ENCODE assay signal across 1 cellular context in genomic region chr2:98606431-98606830, GRCh38.
TF ChIP-seq lines count a peak whose summit lies in the region.

No MANE protein-coding gene starts in this region.

TF ChIP-seq in A549, 52 proteins besides CTCF, POLR2A, EP300 and RAD21 (continued from another document):
- TF ChIP-seq ATOH8 (CRISPR knock-in tag; IDR thresholded peaks at IDR 0.05; ENCODE audit: low read depth), result no peak
- TF ChIP-seq, protein P1, sequence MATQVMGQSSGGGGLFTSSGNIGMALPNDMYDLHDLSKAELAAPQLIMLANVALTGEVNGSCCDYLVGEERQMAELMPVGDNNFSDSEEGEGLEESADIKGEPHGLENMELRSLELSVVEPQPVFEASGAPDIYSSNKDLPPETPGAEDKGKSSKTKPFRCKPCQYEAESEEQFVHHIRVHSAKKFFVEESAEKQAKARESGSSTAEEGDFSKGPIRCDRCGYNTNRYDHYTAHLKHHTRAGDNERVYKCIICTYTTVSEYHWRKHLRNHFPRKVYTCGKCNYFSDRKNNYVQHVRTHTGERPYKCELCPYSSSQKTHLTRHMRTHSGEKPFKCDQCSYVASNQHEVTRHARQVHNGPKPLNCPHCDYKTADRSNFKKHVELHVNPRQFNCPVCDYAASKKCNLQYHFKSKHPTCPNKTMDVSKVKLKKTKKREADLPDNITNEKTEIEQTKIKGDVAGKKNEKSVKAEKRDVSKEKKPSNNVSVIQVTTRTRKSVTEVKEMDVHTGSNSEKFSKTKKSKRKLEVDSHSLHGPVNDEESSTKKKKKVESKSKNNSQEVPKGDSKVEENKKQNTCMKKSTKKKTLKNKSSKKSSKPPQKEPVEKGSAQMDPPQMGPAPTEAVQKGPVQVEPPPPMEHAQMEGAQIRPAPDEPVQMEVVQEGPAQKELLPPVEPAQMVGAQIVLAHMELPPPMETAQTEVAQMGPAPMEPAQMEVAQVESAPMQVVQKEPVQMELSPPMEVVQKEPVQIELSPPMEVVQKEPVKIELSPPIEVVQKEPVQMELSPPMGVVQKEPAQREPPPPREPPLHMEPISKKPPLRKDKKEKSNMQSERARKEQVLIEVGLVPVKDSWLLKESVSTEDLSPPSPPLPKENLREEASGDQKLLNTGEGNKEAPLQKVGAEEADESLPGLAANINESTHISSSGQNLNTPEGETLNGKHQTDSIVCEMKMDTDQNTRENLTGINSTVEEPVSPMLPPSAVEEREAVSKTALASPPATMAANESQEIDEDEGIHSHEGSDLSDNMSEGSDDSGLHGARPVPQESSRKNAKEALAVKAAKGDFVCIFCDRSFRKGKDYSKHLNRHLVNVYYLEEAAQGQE (IDR thresholded peaks at IDR 0.05), result no peak
